ENCODE assay signal across 1 cellular context in genomic region chr13:98571955-98572662, GRCh38.
TF ChIP-seq lines count a peak whose summit lies in the region.

No MANE protein-coding gene starts in this region.

TF ChIP-seq in HEK293, 187 proteins besides CTCF, POLR2A, EP300 and RAD21 (continued from another document and continues in another):
- TF ChIP-seq, protein P1, sequence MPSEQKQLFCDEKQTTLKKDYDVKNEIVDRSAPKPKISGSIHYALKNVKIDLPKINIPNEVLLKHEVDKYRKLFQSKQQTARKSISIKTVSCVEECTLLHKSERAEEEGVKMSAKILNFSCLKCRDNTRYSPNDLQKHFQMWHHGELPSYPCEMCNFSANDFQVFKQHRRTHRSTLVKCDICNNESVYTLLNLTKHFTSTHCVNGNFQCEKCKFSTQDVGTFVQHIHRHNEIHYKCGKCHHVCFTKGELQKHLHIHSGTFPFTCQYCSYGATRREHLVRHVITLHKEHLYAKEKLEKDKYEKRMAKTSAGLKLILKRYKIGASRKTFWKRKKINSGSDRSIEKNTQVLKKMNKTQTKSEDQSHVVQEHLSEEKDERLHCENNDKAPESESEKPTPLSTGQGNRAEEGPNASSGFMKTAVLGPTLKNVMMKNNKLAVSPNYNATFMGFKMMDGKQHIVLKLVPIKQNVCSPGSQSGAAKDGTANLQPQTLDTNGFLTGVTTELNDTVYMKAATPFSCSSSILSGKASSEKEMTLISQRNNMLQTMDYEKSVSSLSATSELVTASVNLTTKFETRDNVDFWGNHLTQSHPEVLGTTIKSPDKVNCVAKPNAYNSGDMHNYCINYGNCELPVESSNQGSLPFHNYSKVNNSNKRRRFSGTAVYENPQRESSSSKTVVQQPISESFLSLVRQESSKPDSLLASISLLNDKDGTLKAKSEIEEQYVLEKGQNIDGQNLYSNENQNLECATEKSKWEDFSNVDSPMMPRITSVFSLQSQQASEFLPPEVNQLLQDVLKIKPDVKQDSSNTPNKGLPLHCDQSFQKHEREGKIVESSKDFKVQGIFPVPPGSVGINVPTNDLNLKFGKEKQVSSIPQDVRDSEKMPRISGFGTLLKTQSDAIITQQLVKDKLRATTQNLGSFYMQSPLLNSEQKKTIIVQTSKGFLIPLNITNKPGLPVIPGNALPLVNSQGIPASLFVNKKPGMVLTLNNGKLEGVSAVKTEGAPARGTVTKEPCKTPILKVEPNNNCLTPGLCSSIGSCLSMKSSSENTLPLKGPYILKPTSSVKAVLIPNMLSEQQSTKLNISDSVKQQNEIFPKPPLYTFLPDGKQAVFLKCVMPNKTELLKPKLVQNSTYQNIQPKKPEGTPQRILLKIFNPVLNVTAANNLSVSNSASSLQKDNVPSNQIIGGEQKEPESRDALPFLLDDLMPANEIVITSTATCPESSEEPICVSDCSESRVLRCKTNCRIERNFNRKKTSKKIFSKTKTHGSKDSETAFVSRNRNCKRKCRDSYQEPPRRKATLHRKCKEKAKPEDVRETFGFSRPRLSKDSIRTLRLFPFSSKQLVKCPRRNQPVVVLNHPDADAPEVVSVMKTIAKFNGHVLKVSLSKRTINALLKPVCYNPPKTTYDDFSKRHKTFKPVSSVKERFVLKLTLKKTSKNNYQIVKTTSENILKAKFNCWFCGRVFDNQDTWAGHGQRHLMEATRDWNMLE (tag by site-specific recombination; conservative IDR thresholded peaks at IDR 0.05; ENCODE audit: low read depth) = no peak
- no peak for TF ChIP-seq RBAK (tag by site-specific recombination; IDR thresholded peaks at IDR 0.05)
- TF ChIP-seq, protein P2, sequence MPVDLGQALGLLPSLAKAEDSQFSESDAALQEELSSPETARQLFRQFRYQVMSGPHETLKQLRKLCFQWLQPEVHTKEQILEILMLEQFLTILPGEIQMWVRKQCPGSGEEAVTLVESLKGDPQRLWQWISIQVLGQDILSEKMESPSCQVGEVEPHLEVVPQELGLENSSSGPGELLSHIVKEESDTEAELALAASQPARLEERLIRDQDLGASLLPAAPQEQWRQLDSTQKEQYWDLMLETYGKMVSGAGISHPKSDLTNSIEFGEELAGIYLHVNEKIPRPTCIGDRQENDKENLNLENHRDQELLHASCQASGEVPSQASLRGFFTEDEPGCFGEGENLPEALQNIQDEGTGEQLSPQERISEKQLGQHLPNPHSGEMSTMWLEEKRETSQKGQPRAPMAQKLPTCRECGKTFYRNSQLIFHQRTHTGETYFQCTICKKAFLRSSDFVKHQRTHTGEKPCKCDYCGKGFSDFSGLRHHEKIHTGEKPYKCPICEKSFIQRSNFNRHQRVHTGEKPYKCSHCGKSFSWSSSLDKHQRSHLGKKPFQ (tag by site-specific recombination; IDR thresholded peaks at IDR 0.05) = peak; percentile 44; the same call in 1 of the 2 replicates
- no peak for TF ChIP-seq ZNF202 (tag by site-specific recombination; IDR thresholded peaks at IDR 0.05; ENCODE audit: borderline replicate concordance)
- no peak for TF ChIP-seq ZNF843 (tag by site-specific recombination; IDR thresholded peaks at IDR 0.05)
- TF ChIP-seq HOXC10 (CRISPR knock-in tag; IDR thresholded peaks at IDR 0.05) = no peak
- 0 out of 2 replicates have a peak, but pooled peaks have one; percentile 26 for TF ChIP-seq ZIC2 (tag by site-specific recombination; IDR thresholded peaks at IDR 0.05)
- TF ChIP-seq, protein P3, sequence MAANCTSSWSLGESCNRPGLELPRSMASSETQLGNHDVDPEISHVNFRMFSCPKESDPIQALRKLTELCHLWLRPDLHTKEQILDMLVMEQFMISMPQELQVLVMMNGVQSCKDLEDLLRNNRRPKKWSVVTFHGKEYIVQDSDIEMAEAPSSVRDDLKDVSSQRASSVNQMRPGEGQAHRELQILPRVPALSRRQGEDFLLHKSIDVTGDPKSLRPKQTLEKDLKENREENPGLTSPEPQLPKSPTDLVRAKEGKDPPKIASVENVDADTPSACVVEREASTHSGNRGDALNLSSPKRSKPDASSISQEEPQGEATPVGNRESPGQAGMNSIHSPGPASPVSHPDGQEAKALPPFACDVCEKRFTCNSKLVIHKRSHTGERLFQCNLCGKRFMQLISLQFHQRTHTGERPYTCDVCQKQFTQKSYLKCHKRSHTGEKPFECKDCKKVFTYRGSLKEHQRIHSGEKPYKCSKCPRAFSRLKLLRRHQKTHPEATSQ (tag by site-specific recombination; IDR thresholded peaks at IDR 0.05) = no peak
- TF ChIP-seq, protein P4, sequence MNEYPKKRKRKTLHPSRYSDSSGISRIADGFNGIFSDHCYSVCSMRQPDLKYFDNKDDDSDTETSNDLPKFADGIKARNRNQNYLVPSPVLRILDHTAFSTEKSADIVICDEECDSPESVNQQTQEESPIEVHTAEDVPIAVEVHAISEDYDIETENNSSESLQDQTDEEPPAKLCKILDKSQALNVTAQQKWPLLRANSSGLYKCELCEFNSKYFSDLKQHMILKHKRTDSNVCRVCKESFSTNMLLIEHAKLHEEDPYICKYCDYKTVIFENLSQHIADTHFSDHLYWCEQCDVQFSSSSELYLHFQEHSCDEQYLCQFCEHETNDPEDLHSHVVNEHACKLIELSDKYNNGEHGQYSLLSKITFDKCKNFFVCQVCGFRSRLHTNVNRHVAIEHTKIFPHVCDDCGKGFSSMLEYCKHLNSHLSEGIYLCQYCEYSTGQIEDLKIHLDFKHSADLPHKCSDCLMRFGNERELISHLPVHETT (tag by site-specific recombination; IDR thresholded peaks at IDR 0.05) = no peak
- TF ChIP-seq ZNF248 (tag by site-specific recombination; IDR thresholded peaks at IDR 0.05) = no peak
- TF ChIP-seq ZNF707 (tag by site-specific recombination; IDR thresholded peaks at IDR 0.05) = no peak
- no peak for TF ChIP-seq PRDM1 (tag by site-specific recombination; IDR thresholded peaks at IDR 0.05)
- no peak for TF ChIP-seq ZNF404 (tag by site-specific recombination; IDR thresholded peaks at IDR 0.05)
- TF ChIP-seq ZNF701 (tag by site-specific recombination; IDR thresholded peaks at IDR 0.05) = no peak
- TF ChIP-seq ZBTB17 (tag by site-specific recombination; IDR thresholded peaks at IDR 0.05) = peak; percentile 59; the same call in 1 of the 2 replicates
- TF ChIP-seq ZNF132 (tag by site-specific recombination; IDR thresholded peaks at IDR 0.05; ENCODE audit: borderline replicate concordance) = no peak
- TF ChIP-seq, protein P5, sequence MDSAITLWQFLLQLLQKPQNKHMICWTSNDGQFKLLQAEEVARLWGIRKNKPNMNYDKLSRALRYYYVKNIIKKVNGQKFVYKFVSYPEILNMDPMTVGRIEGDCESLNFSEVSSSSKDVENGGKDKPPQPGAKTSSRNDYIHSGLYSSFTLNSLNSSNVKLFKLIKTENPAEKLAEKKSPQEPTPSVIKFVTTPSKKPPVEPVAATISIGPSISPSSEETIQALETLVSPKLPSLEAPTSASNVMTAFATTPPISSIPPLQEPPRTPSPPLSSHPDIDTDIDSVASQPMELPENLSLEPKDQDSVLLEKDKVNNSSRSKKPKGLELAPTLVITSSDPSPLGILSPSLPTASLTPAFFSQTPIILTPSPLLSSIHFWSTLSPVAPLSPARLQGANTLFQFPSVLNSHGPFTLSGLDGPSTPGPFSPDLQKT (IDR thresholded peaks at IDR 0.05; ENCODE audit: borderline replicate concordance, low read depth, low read length) = no peak
- TF ChIP-seq ZNF112 (tag by site-specific recombination; IDR thresholded peaks at IDR 0.05) = no peak
- TF ChIP-seq ZFHX2 (tag by site-specific recombination; conservative IDR thresholded peaks at IDR 0.05) = no peak
- TF ChIP-seq ZNF423 (tag by site-specific recombination; IDR thresholded peaks at IDR 0.05) = peak; percentile 46
- no peak for TF ChIP-seq PRDM2 (tag by site-specific recombination; IDR thresholded peaks at IDR 0.05; ENCODE audit: borderline replicate concordance)
- TF ChIP-seq ZNF302 (tag by site-specific recombination; IDR thresholded peaks at IDR 0.05; ENCODE audit: low read depth) = no peak
- no peak for TF ChIP-seq KLF8 (tag by site-specific recombination; IDR thresholded peaks at IDR 0.05)
- TF ChIP-seq ZNF223 (tag by site-specific recombination; IDR thresholded peaks at IDR 0.05) = no peak
- TF ChIP-seq ZNF510 (tag by site-specific recombination; IDR thresholded peaks at IDR 0.05; ENCODE audit: insufficient replicate concordance) = no peak
- no peak for TF ChIP-seq ZNF645 (tag by site-specific recombination; IDR thresholded peaks at IDR 0.05)
- TF ChIP-seq SP7 (tag by site-specific recombination; IDR thresholded peaks at IDR 0.05) = peak; percentile 69
- TF ChIP-seq GFI1B (tag by site-specific recombination; IDR thresholded peaks at IDR 0.05) = no peak
- no peak for TF ChIP-seq ZNF37A (tag by site-specific recombination; IDR thresholded peaks at IDR 0.05)
- TF ChIP-seq ZNF785 (tag by site-specific recombination; IDR thresholded peaks at IDR 0.05) = no peak
- TF ChIP-seq KLF1 (tag by site-specific recombination; IDR thresholded peaks at IDR 0.05) = peak; percentile 91
- TF ChIP-seq, protein P6, sequence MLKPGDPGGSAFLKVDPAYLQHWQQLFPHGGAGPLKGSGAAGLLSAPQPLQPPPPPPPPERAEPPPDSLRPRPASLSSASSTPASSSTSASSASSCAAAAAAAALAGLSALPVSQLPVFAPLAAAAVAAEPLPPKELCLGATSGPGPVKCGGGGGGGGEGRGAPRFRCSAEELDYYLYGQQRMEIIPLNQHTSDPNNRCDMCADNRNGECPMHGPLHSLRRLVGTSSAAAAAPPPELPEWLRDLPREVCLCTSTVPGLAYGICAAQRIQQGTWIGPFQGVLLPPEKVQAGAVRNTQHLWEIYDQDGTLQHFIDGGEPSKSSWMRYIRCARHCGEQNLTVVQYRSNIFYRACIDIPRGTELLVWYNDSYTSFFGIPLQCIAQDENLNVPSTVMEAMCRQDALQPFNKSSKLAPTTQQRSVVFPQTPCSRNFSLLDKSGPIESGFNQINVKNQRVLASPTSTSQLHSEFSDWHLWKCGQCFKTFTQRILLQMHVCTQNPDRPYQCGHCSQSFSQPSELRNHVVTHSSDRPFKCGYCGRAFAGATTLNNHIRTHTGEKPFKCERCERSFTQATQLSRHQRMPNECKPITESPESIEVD (tag by site-specific recombination; IDR thresholded peaks at IDR 0.05) = peak; percentile 53; the same call in 1 of the 2 replicates
- no peak for TF ChIP-seq ZNF157 (tag by site-specific recombination; IDR thresholded peaks at IDR 0.05)
- TF ChIP-seq YY2 (tag by site-specific recombination; IDR thresholded peaks at IDR 0.05) = no peak
- TF ChIP-seq, protein P7, sequence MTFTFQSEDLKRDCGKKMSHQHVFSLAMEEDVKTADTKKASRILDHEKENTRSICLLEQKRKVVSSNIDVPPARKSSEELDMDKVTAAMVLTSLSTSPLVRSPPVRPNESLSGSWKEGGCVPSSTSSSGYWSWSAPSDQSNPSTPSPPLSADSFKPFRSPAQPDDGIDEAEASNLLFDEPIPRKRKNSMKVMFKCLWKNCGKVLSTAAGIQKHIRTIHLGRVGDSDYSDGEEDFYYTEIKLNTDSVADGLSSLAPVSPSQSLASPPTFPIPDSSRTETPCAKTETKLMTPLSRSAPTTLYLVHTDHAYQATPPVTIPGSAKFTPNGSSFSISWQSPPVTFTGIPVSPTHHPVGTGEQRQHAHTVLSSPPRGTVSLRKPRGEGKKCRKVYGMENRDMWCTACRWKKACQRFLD (tag by site-specific recombination; IDR thresholded peaks at IDR 0.05) = no peak
- TF ChIP-seq ZNF48 (tag by site-specific recombination; IDR thresholded peaks at IDR 0.05) = no peak
- no peak for TF ChIP-seq ZNF2 (tag by site-specific recombination; IDR thresholded peaks at IDR 0.05)
- no peak for TF ChIP-seq ZXDB (tag by site-specific recombination; IDR thresholded peaks at IDR 0.05)
